In genomic region chrX:16718824-16719333, GRCh38 we compare ENCODE assay signal across 8 cellular contexts. TPM values are rescaled to one million over a fixed set of nuclear protein-coding genes. Genes with fewer than 3 reads are reported as not detected.
DNase-seq lines count a peak whose midpoint lies in the region; ATAC-seq lines count a peak whose summit lies in the region.

No MANE protein-coding gene starts in this region.

- peak overlapping the region; percentile 89 for H3K4me3 Mint-ChIP-seq in activated naive CD4-positive, alpha-beta T cell treated with anti-CD3 and anti-CD28 coated beads for 36 hours
- peak overlapping the region; percentile 93 for H3K4me3 Mint-ChIP-seq in natural killer cell treated with Interleukin-12 subunit alpha and Interleukin-12 subunit beta and Interleukin-15 and Interleukin-18, amount 100 ng/mL, for 72 hours

- H3K27me3 Mint-ChIP-seq in activated naive CD4-positive, alpha-beta T cell treated with anti-CD3 and anti-CD28 coated beads for 36 hours (ENCODE audit: low read depth) = no peaks in the 10 kb centered on the region
- H3K27me3 Mint-ChIP-seq in natural killer cell treated with Interleukin-12 subunit alpha and Interleukin-12 subunit beta and Interleukin-15 and Interleukin-18, amount 100 ng/mL, for 72 hours = peaks cover 0 to 5% of the 10 kb centered on the region in 2 donors

- DNase-seq in activated naive CD4-positive, alpha-beta T cell treated with anti-CD3 and anti-CD28 coated beads for 36 hours = no peak
- no peak for DNase-seq in activated naive CD4-positive, alpha-beta T cell (lab: John Stamatoyannopoulos, UW)
- DNase-seq in caudate nucleus (lab: John Stamatoyannopoulos, UW) (no peak), cerebellar nuclear complex (lab: John Stamatoyannopoulos, UW) (no peak), NCI-H2081 (lab: John Stamatoyannopoulos, UW) (no peak), posterior vena cava (ENCODE audit: low spot score) (no peak)
- no peak for DNase-seq in natural killer cell treated with Interleukin-12 subunit alpha and Interleukin-12 subunit beta and Interleukin-15 and Interleukin-18, amount 100 ng/mL, for 72 hours (ENCODE audit: low spot score)

- peaks cover 31% of the 10 kb centered on the region for H3K4me1 Mint-ChIP-seq in activated naive CD4-positive, alpha-beta T cell treated with anti-CD3 and anti-CD28 coated beads for 36 hours (ENCODE audit: low read depth)
- peaks cover 7 to 33% of the 10 kb centered on the region in 2 donors for H3K4me1 Mint-ChIP-seq in natural killer cell treated with Interleukin-12 subunit alpha and Interleukin-12 subunit beta and Interleukin-15 and Interleukin-18, amount 100 ng/mL, for 72 hours (ENCODE audit: low read depth in 2 of 2)

- no peaks in the 10 kb centered on the region for H3K9me3 Mint-ChIP-seq in activated naive CD4-positive, alpha-beta T cell treated with anti-CD3 and anti-CD28 coated beads for 36 hours
- H3K9me3 Mint-ChIP-seq in natural killer cell treated with Interleukin-12 subunit alpha and Interleukin-12 subunit beta and Interleukin-15 and Interleukin-18, amount 100 ng/mL, for 72 hours = no peaks in the 10 kb centered on the region

- CTCF ChIA-PET in activated naive CD4-positive, alpha-beta T cell treated with anti-CD3 and anti-CD28 coated beads for 36 hours (lab: Charles Lee) = no interaction called here

- H3K27ac ChIP-seq in caudate nucleus (ENCODE audit: low read depth, low read length) = peak overlapping the region; percentile 83

- intact Hi-C loops in activated naive CD4-positive, alpha-beta T cell treated with anti-CD3 and anti-CD28 coated beads for 36 hours (cut with micrococcal nuclease) = loop anchor here (1.0 to 10.0 kb wide), 7 partner anchors 67 to 1844 kb away; partner anchors contain the start of genes FANCB, MOSPD2, NHS and RBBP7
- intact Hi-C loops in posterior vena cava (cut with DNase I) = loop anchor here in 1 of 2 donors (10.0 kb wide), 1 partner anchor 56 kb away; no protein-coding TSS in a partner anchor

- H3K27ac Mint-ChIP-seq in activated naive CD4-positive, alpha-beta T cell treated with anti-CD3 and anti-CD28 coated beads for 36 hours = peak overlapping the region; percentile 92
- peak overlapping the region; percentile 89 to 98 for H3K27ac Mint-ChIP-seq in natural killer cell treated with Interleukin-12 subunit alpha and Interleukin-12 subunit beta and Interleukin-15 and Interleukin-18, amount 100 ng/mL, for 72 hours

- peak; percentile 24 for ATAC-seq in HG03565 (IDR thresholded peaks at IDR 0.05; ENCODE audit: unreplicated experiment)
- ATAC-seq in natural killer cell treated with Interleukin-12 subunit alpha and Interleukin-12 subunit beta and Interleukin-15 and Interleukin-18, amount 100 ng/mL, for 72 hours = no peak

- no peaks in the 10 kb centered on the region for H3K36me3 Mint-ChIP-seq in activated naive CD4-positive, alpha-beta T cell treated with anti-CD3 and anti-CD28 coated beads for 36 hours (ENCODE audit: low read depth)
- H3K36me3 Mint-ChIP-seq in natural killer cell treated with Interleukin-12 subunit alpha and Interleukin-12 subunit beta and Interleukin-15 and Interleukin-18, amount 100 ng/mL, for 72 hours = no peaks in the 10 kb centered on the region

RNA-seq across cellular contexts. Expression of gene SYAP1, which starts 0.5 kb away (rescaled TPM):
- total RNA-seq in activated naive CD4-positive, alpha-beta T cell treated with anti-CD3 and anti-CD28 coated beads for 36 hours = 10 to 100 TPM; 17.1 to 18.9 TPM
- 10 to 100 TPM; 12.7 to 22.8 TPM for total RNA-seq in natural killer cell treated with Interleukin-12 subunit alpha and Interleukin-12 subunit beta and Interleukin-15 and Interleukin-18, amount 100 ng/mL, for 72 hours
- 10 to 100 TPM; 30.9 to 31.3 TPM for total RNA-seq in posterior vena cava

RNA-seq across cellular contexts. Expression of gene CTPS2, which starts 6.4 kb away (rescaled TPM):
- 1 to 10 TPM; 5.6 to 6.8 TPM for total RNA-seq in activated naive CD4-positive, alpha-beta T cell treated with anti-CD3 and anti-CD28 coated beads for 36 hours
- total RNA-seq in natural killer cell treated with Interleukin-12 subunit alpha and Interleukin-12 subunit beta and Interleukin-15 and Interleukin-18, amount 100 ng/mL, for 72 hours = 1 to 10 TPM; 3.8 to 5.8 TPM
- total RNA-seq in posterior vena cava = 10 to 100 TPM in 1 of 2 donors, 1 to 10 TPM in 1; 8.5 to 10.9 TPM
